21 cellular contexts compared by ENCODE assay signal in the genomic region with DNA sequence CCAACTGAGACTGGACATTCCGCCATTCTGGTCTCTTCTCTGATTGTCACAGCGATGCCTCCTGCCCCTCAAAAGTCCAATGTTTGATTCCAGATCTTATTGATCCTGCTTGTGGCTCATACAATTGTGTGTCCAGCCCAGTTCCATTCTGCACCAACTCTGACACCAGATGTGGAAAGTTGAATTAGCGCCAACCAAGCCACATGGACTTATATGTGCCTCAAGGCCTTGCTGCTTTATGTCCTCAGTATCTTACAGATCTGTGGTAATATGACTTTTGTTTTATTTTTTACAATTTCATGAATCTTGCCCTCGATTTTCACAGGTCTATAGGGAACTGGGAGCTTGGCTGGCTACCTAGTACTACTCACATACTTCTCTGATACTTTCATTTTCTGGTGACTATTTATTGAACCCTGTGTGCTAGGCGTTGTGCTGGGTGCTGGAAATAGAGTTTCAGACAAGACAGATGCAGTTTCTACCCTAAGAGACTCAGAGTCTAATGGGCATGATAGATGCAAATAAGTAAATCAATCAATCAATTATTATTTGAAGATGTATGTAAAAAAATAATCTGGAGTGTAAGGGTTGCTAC.
"Had no signal": no experiment of that assay in that cellular context is flagged by ENCODE, and none has a peak within 500 bp of the region (broad histone marks: within the 10 kb centered on the region; RNA-seq: fewer than 3 reads in every experiment).

No MANE protein-coding gene starts in this region.

- H3K27me3 Mint-ChIP-seq: memory B cell had no signal

- FAIRE-seq: keratinocyte had no signal

- H3K36me3 ChIP-seq: cardiac muscle cell, right lobe of liver, tibial nerve had no signal

- H3K27me3 ChIP-seq: body of pancreas, cardiac muscle cell, foreskin keratinocyte, right lobe of liver, tibial nerve had no signal

- H3K4me3 Mint-ChIP-seq: activated CD8-positive, alpha-beta T cell treated with anti-CD3 and anti-CD28 coated beads, Interleukin-2, amount 10 ng/mL, durations not matched to agents 7 days and 5 days; activated naive CD4-positive, alpha-beta T cell treated with anti-CD3 and anti-CD28 coated beads, Interleukin-2, amount 50 U/mL, for 24 hours; memory B cell; nephron; stimulated activated naive CD8-positive, alpha-beta T cell treated with anti-CD3 and anti-CD28 coated beads, Interleukin-15, amount 100 ng/mL, for 72 hours had no signal

- H3K9me3 ChIP-seq: body of pancreas, right lobe of liver, tibial nerve had no signal

- H3K9me3 Mint-ChIP-seq: activated naive CD4-positive, alpha-beta T cell treated with anti-CD3 and anti-CD28 coated beads, Interleukin-2, amount 50 U/mL, for 24 hours; memory B cell; nephron; stimulated activated naive CD8-positive, alpha-beta T cell treated with anti-CD3 and anti-CD28 coated beads, Interleukin-15, amount 100 ng/mL, for 72 hours had no signal

- H3K36me3 Mint-ChIP-seq: activated naive CD4-positive, alpha-beta T cell treated with anti-CD3 and anti-CD28 coated beads, Interleukin-2, amount 50 U/mL, for 24 hours; memory B cell had no signal

- DNase-seq: activated CD4-positive, alpha-beta T cell treated with anti-CD3 and anti-CD28 coated beads for 1 hour; activated CD4-positive, alpha-beta T cell treated with anti-CD3 and anti-CD28 coated beads, Interleukin-2, amount 50 U/mL, for 1 hour; activated CD8-positive, alpha-beta T cell treated with anti-CD3 and anti-CD28 coated beads, Interleukin-2, amount 10 ng/mL, durations not matched to agents 7 days and 5 days; activated gamma-delta T cell treated with Interleukin-2 at 50 U/mL for 16 hours; anterior cingulate cortex; body of pancreas; cortex of kidney; foreskin keratinocyte; left colon; nucleus accumbens; right lobe of liver; stimulated activated CD4-positive, alpha-beta T cell treated with anti-CD3 and anti-CD28 coated beads, Interleukin-1b, Interleukin-23, amount 100 ng/mL, for 48 hours; stimulated activated naive CD8-positive, alpha-beta T cell treated with anti-CD3 and anti-CD28 coated beads, Interleukin-15, amount 100 ng/mL, for 72 hours had no signal

- H3K4me1 Mint-ChIP-seq: activated naive CD4-positive, alpha-beta T cell treated with anti-CD3 and anti-CD28 coated beads, Interleukin-2, amount 50 U/mL, for 24 hours; memory B cell had no signal

- H3K27ac ChIP-seq: body of pancreas, cardiac muscle cell, epithelial cell of prostate, foreskin keratinocyte, right lobe of liver, skin epidermis, tibial nerve had no signal

- H3K4me3 ChIP-seq: body of pancreas, cardiac muscle cell, right lobe of liver, skin epidermis, tibial nerve had no signal

- ATAC-seq: activated CD8-positive, alpha-beta T cell treated with anti-CD3 and anti-CD28 coated beads, Interleukin-2, amount 10 ng/mL, durations not matched to agents 7 days and 5 days; body of pancreas; foreskin keratinocyte; left colon; stimulated activated naive CD8-positive, alpha-beta T cell treated with anti-CD3 and anti-CD28 coated beads, Interleukin-15, amount 100 ng/mL, for 72 hours had no signal

- H3K4me1 ChIP-seq: foreskin keratinocyte, tibial nerve had no signal
